ENCODE assay signal across 8 cellular contexts in genomic region chr21:21163904-21164303, GRCh38.
A peak's percentile ranks its signal among the peaks of the same experiment; 100 is the strongest.
DNase-seq lines count a peak whose midpoint lies in the region; ATAC-seq and TF ChIP-seq lines count a peak whose summit lies in the region.

No MANE protein-coding gene starts in this region.

- no peaks in the 10 kb centered on the region for H3K36me3 ChIP-seq in osteoblast (ENCODE audit: insufficient read depth, low read length)

- peak; percentile 70 for ATAC-seq in HG03521 (IDR thresholded peaks at IDR 0.05; ENCODE audit: unreplicated experiment)
- ATAC-seq in activated CD8-positive, alpha-beta T cell treated with anti-CD3 and anti-CD28 coated beads for 36 hours = no peak

- no peak overlapping the region for H3K4me2 ChIP-seq in osteoblast (ENCODE audit: insufficient read depth, low read length)

- no peaks in the 10 kb centered on the region for H3K4me1 Mint-ChIP-seq in activated CD8-positive, alpha-beta T cell treated with anti-CD3 and anti-CD28 coated beads for 36 hours (ENCODE audit: low read depth)

- POLR2A ChIA-PET in activated CD8-positive, alpha-beta T cell treated with anti-CD3 and anti-CD28 coated beads for 36 hours (lab: Charles Lee) = no interaction called here

- H3K27ac Mint-ChIP-seq in activated CD8-positive, alpha-beta T cell treated with anti-CD3 and anti-CD28 coated beads for 36 hours = no peak overlapping the region

- H3K4me3 Mint-ChIP-seq in activated CD8-positive, alpha-beta T cell treated with anti-CD3 and anti-CD28 coated beads for 36 hours = no peak overlapping the region

- no peaks in the 10 kb centered on the region for H3K9me3 Mint-ChIP-seq in activated CD8-positive, alpha-beta T cell treated with anti-CD3 and anti-CD28 coated beads for 36 hours

- TF ChIP-seq CTCF in activated CD8-positive, alpha-beta T cell treated with anti-CD3 and anti-CD28 coated beads for 36 hours (IDR thresholded peaks at IDR 0.05) = peak; percentile 71
- TF ChIP-seq CTCF in foreskin fibroblast (IDR thresholded peaks at IDR 0.05; ENCODE audit: low read depth, low read length) (peak; percentile 54), osteoblast (IDR thresholded peaks at IDR 0.05; ENCODE audit: extremely low read depth, low read depth, low read length) (peak; percentile 69)

- intact Hi-C loops in activated CD8-positive, alpha-beta T cell treated with anti-CD3 and anti-CD28 coated beads for 36 hours (cut with micrococcal nuclease) = loop anchor here (10.0 kb wide), 1 partner anchor 751 kb away; no protein-coding TSS in a partner anchor

- H3K36me3 Mint-ChIP-seq in activated CD8-positive, alpha-beta T cell treated with anti-CD3 and anti-CD28 coated beads for 36 hours (ENCODE audit: low read depth) = no peaks in the 10 kb centered on the region

- H3K27me3 ChIP-seq in osteoblast (ENCODE audit: insufficient read depth, low read length) = no peaks in the 10 kb centered on the region

- CTCF ChIA-PET in activated CD8-positive, alpha-beta T cell treated with anti-CD3 and anti-CD28 coated beads for 36 hours (lab: Charles Lee) = no interaction called here

- H3K79me2 ChIP-seq in osteoblast (ENCODE audit: insufficient read depth, low read length) = no peaks in the 10 kb centered on the region

- H3K4me1 ChIP-seq in osteoblast (ENCODE audit: insufficient read depth, low read length) = peaks cover 20% of the 10 kb centered on the region

- H4K20me1 ChIP-seq in osteoblast (ENCODE audit: insufficient read depth, low read length) = no peaks in the 10 kb centered on the region

- H3K27me3 Mint-ChIP-seq in activated CD8-positive, alpha-beta T cell treated with anti-CD3 and anti-CD28 coated beads for 36 hours = no peaks in the 10 kb centered on the region

- no peak overlapping the region for H3K27ac ChIP-seq in osteoblast (ENCODE audit: low read depth, low read length)

- H3K9me3 ChIP-seq in osteoblast (ENCODE audit: low read depth, low read length) = no peaks in the 10 kb centered on the region

- H3K4me3 ChIP-seq in foreskin fibroblast (ENCODE audit: low read depth in 1 of 2, low read length in 2 of 2) (no peak overlapping the region), osteoblast (ENCODE audit: insufficient read depth, low read length) (no peak overlapping the region)

- peak; percentile 57 for DNase-seq in NCI-H2196 (lab: John Stamatoyannopoulos, UW; ENCODE audit: unreplicated experiment)
- DNase-seq in NCI-H2196 treated with DMSO at 0.1 percent for 48 hours (lab: John Stamatoyannopoulos, UW; ENCODE audit: unreplicated experiment) = no peak
- peak; percentile 33 for DNase-seq in NCI-H748 treated with DMSO at 0.1 percent for 48 hours (lab: John Stamatoyannopoulos, UW)
- DNase-seq in activated CD8-positive, alpha-beta T cell treated with anti-CD3 and anti-CD28 coated beads for 36 hours = peak; percentile 62
- DNase-seq in foreskin fibroblast = peak; percentile 61 to 86
- DNase-seq in osteoblast (ENCODE audit: insufficient read length, low spot score, missing footprints) = peak; percentile 46
- no peak for DNase-seq in GOT3 (lab: John Stamatoyannopoulos, UW)

- no peak overlapping the region for H2AFZ ChIP-seq in osteoblast (ENCODE audit: low read length)

Comparison
In these comparisons a context has a peak if more than half of its experiments do, and no peak if none do; other contexts are left out.
1. DNase-seq: peak in NCI-H2196 (single experiment), NCI-H748 treated with DMSO at 0.1 percent for 48 hours (single experiment), activated CD8-positive, alpha-beta T cell treated with anti-CD3 and anti-CD28 coated beads for 36 hours (single experiment), foreskin fibroblast (2 of 2) and osteoblast (single experiment); none in NCI-H2196 treated with DMSO at 0.1 percent for 48 hours (single experiment) and GOT3 (single experiment).
2. Peak in every context shown above with its lines, with median percentiles within 50 percentile points of each other: CTCF ChIP-seq.